In the genomic region with DNA sequence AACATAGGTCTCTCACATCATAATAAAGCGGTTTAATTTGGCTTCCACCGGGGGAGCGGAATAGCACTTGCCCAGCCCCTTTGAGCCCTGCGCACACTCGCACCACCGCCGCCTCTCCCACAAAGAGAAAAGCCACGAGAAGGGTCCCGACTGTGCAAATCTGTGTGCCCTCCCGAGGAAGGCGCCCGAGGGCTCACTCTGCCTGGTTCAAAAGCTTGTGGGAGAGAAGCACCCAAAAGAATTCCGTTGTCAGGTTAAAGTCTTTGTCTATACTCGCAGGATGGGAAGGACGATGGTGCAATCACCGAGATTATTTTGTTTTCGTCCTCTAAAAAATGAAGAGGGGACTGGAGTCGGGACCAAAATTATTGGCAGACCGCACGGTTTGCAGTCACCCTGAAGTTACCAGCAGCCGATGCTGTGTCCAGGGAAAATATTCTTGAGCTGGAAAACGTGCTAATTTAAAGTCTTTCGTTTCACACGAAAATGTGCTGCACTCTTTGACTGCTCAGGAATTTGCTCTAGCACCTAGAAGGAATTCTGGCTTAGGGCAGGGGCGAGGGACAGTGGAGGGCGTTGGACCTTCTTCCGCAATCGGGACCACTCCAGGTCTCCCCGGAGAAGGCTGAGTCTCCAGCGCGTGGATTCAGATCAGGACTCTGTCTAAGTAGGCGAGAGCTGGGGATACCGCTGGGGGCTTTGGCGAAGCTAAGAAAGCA, we compare ENCODE assay signal across 14 cellular contexts. TPM values are rescaled to one million over a fixed set of nuclear protein-coding genes. Genes with fewer than 3 reads are reported as not detected.
DNase-seq lines count a peak whose midpoint lies in the region; TF ChIP-seq lines count a peak whose summit lies in the region.
"Had no signal": no experiment of that assay in that cellular context is flagged by ENCODE, and none has a peak within 500 bp of the region (broad histone marks: within the 10 kb centered on the region; RNA-seq: fewer than 3 reads in every experiment).

No MANE protein-coding gene starts in this region.

- no peak for DNase-seq in T-helper 2 cell treated with Interferon-gamma antibody and Interleukin-4, amounts not matched to agents 5 μg/mL and 100 μg/mL, for 36 hours (ENCODE audit: low spot score)
- DNase-seq in T-helper 2 cell: no peak
- peak; percentile 32 for DNase-seq in NCI-H69 (lab: John Stamatoyannopoulos, UW)
- DNase-seq in glutamatergic neuron: no peak
- no peak for DNase-seq in progenitor cell of endocrine pancreas (ENCODE audit: low spot score, unreplicated experiment)
- no peak for DNase-seq in dorsolateral prefrontal cortex
- no peak for DNase-seq in NCI-H510A treated with DMSO at 0.1 percent for 48 hours (lab: John Stamatoyannopoulos, UW)
- DNase-seq in NCI-H2171 treated with DMSO at 0.1 percent for 48 hours (lab: John Stamatoyannopoulos, UW): no peak
- DNase-seq: activated CD4-positive, alpha-beta memory T cell treated with anti-CD3 and anti-CD28 coated beads for 36 hours; CD8-positive, alpha-beta T cell; substantia nigra had no signal

- H3K27me3 ChIP-seq in dorsolateral prefrontal cortex: peaks cover 34 to 98% (median 75%) of the 10 kb centered on the region in 45 donors

- H3K36me3 Mint-ChIP-seq in T-helper 2 cell treated with Interferon-gamma antibody and Interleukin-4, amounts not matched to agents 5 μg/mL and 100 μg/mL, for 36 hours (ENCODE audit: low read depth): no peaks in the 10 kb centered on the region
- H3K36me3 Mint-ChIP-seq in glutamatergic neuron (ENCODE audit: unreplicated experiment) (peaks cover 3% of the 10 kb centered on the region), progenitor cell of endocrine pancreas (ENCODE audit: insufficient read depth) (no peaks in the 10 kb centered on the region)
- H3K36me3 Mint-ChIP-seq: activated CD4-positive, alpha-beta memory T cell treated with anti-CD3 and anti-CD28 coated beads for 36 hours; CD8-positive, alpha-beta T cell; memory B cell had no signal

- H3K4me1 Mint-ChIP-seq in T-helper 2 cell treated with Interferon-gamma antibody and Interleukin-4, amounts not matched to agents 5 μg/mL and 100 μg/mL, for 36 hours (ENCODE audit: low read depth): no peaks in the 10 kb centered on the region
- peaks cover 25% of the 10 kb centered on the region for H3K4me1 Mint-ChIP-seq in glutamatergic neuron (ENCODE audit: low read depth, unreplicated experiment)
- peaks cover 7% of the 10 kb centered on the region for H3K4me1 Mint-ChIP-seq in progenitor cell of endocrine pancreas (ENCODE audit: low read depth)
- H3K4me1 Mint-ChIP-seq: memory B cell had no signal

- H3K9me3 Mint-ChIP-seq in T-helper 2 cell treated with Interferon-gamma antibody and Interleukin-4, amounts not matched to agents 5 μg/mL and 100 μg/mL, for 36 hours: no peaks in the 10 kb centered on the region
- peaks cover 10% of the 10 kb centered on the region for H3K9me3 Mint-ChIP-seq in glutamatergic neuron (ENCODE audit: unreplicated experiment)
- no peaks in the 10 kb centered on the region for H3K9me3 Mint-ChIP-seq in progenitor cell of endocrine pancreas (ENCODE audit: low read depth)
- H3K9me3 Mint-ChIP-seq: activated CD4-positive, alpha-beta memory T cell treated with anti-CD3 and anti-CD28 coated beads for 36 hours; CD8-positive, alpha-beta T cell; memory B cell had no signal

- no peak overlapping the region for H3K4me3 Mint-ChIP-seq in T-helper 2 cell treated with Interferon-gamma antibody and Interleukin-4, amounts not matched to agents 5 μg/mL and 100 μg/mL, for 36 hours
- peak overlapping the region; percentile 34 for H3K4me3 Mint-ChIP-seq in glutamatergic neuron (ENCODE audit: unreplicated experiment)
- peak overlapping the region; percentile 45 for H3K4me3 Mint-ChIP-seq in progenitor cell of endocrine pancreas (ENCODE audit: low read depth)
- H3K4me3 Mint-ChIP-seq: activated CD4-positive, alpha-beta memory T cell treated with anti-CD3 and anti-CD28 coated beads for 36 hours; CD8-positive, alpha-beta T cell; memory B cell had no signal

- no peak overlapping the region for H3K27ac ChIP-seq in dorsolateral prefrontal cortex
- H3K27ac ChIP-seq: A549 had no signal

- peaks cover 88% of the 10 kb centered on the region for H3K27me3 Mint-ChIP-seq in T-helper 2 cell treated with Interferon-gamma antibody and Interleukin-4, amounts not matched to agents 5 μg/mL and 100 μg/mL, for 36 hours (ENCODE audit: low read depth)
- H3K27me3 Mint-ChIP-seq in glutamatergic neuron (ENCODE audit: unreplicated experiment) (peaks cover 39% of the 10 kb centered on the region), progenitor cell of endocrine pancreas (peaks cover 96% of the 10 kb centered on the region)

- peak overlapping the region in 2 of 59 donors; percentile 5 to 9 for H3K4me3 ChIP-seq in dorsolateral prefrontal cortex
- H3K4me3 ChIP-seq: A549, GM12878 had no signal

- TF ChIP-seq CTCF in glutamatergic neuron (IDR thresholded peaks at IDR 0.05; ENCODE audit: partially characterized antibody, unreplicated experiment) (no peak), progenitor cell of endocrine pancreas (IDR thresholded peaks at IDR 0.05; ENCODE audit: unreplicated experiment) (no peak), dorsolateral prefrontal cortex (IDR thresholded peaks at IDR 0.05 in 54 of 56, conservative IDR thresholded peaks at IDR 0.05 in 2 of 56; ENCODE audit: low read depth in 1 of 56, partially characterized antibody in 56 of 56) (no peak)

- intact Hi-C loops in dorsolateral prefrontal cortex (cut with DNase I): no loop called here

- peak overlapping the region; percentile 26 for H3K27ac Mint-ChIP-seq in T-helper 2 cell treated with Interferon-gamma antibody and Interleukin-4, amounts not matched to agents 5 μg/mL and 100 μg/mL, for 36 hours
- peak overlapping the region; percentile 44 for H3K27ac Mint-ChIP-seq in glutamatergic neuron (ENCODE audit: unreplicated experiment)
- no peak overlapping the region for H3K27ac Mint-ChIP-seq in progenitor cell of endocrine pancreas
- H3K27ac Mint-ChIP-seq: activated CD4-positive, alpha-beta memory T cell treated with anti-CD3 and anti-CD28 coated beads for 36 hours; CD8-positive, alpha-beta T cell; memory B cell had no signal

RNA-seq across cellular contexts. Expression of a gene that starts 6.6 kb away (rescaled TPM):
- total RNA-seq in glutamatergic neuron (ENCODE audit: unreplicated experiment) (4.8 TPM), progenitor cell of endocrine pancreas (0.31 and 0.38 TPM in 2 replicates), dorsolateral prefrontal cortex (1 to 10 TPM in 66 of 120 experiments, under 1 TPM in 53, not detected in 1; 0.14 to 5.7 (median 1.1) TPM)
- total RNA-seq: CD8-positive, alpha-beta T cell had no signal
